Comparison of ENCODE assay signal across 10 cellular contexts in the genomic region with DNA sequence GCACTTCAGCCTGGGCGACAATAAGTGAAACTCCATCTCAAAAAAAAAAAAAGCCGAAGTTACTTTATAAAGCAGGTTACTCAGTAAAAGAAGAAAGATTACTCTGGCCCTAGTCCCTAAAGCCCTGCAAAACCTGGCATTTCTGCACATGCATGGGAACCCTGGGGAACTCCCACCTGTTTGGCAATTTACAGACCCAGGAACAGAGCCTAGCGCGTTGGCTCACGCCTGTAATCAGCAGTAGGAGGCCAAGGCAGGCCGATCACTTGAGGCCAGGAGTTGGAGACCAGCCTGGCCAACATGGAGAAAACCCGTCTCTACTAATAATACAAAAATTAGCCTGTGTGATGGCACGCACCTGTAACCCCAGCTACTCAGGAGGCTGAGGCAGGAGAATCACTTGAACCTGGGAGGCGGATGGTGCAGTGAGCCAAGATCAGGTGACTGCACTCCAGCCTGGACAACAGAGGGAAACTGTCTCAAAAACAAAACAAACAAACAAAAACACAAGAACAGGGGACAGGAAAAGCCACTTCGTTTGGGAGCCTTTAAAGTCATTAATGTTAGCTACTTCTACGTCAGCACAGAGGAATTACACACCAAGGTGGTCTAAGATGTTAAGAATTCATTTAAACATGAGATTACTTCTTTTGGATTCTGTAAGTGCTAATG. TPM values are rescaled to one million over a fixed set of nuclear protein-coding genes. Genes with fewer than 3 reads are reported as not detected.
DNase-seq lines count a peak whose midpoint lies in the region; ATAC-seq and TF ChIP-seq lines count a peak whose summit lies in the region.
"Had no signal": no experiment of that assay in that cellular context is flagged by ENCODE, and none has a peak within 500 bp of the region (broad histone marks: within the 10 kb centered on the region; RNA-seq: fewer than 3 reads in every experiment).

No MANE protein-coding gene starts in this region.

- in situ Hi-C loops in GM23248 (cut with MboI) (no loop called here), gastrocnemius medialis (cut with MboI; ENCODE audit: low sequenced_read_pairs in 4 of 4) (loop anchor here in 1 of 4 donors (10.0 kb wide), 1 partner anchor 161 kb away; no protein-coding TSS in a partner anchor)

- intact Hi-C loops in left lung (cut with DNase I) (no loop called here), gastrocnemius medialis (cut with DNase I; ENCODE audit: low total_unique reads) (loop anchor here (5.0 kb wide), 2 partner anchors 41 to 364 kb away; partner anchors contain the start of gene EAPP)

- H3K4me3 ChIP-seq in GM23248 (no peak overlapping the region), left lung (no peak overlapping the region), gastrocnemius medialis (peak overlapping the region in 1 of 4 donors; percentile 15)

- H3K27ac ChIP-seq in GM23248 (peak overlapping the region; percentile 96), left lung (peak overlapping the region; percentile 81 to 86), gastrocnemius medialis (peak overlapping the region; percentile 72 to 87 (median 84))

- H3K79me2 ChIP-seq in GM23248 (ENCODE audit: insufficient read depth) = no peaks in the 10 kb centered on the region

- peak overlapping the region; percentile 59 for H3K4me2 ChIP-seq in GM23248 (ENCODE audit: unreplicated experiment)

- no peaks in the 10 kb centered on the region for H3K9me2 ChIP-seq in GM23248 (ENCODE audit: insufficient read depth)

- no peaks in the 10 kb centered on the region for H3K36me3 ChIP-seq in GM23248 (ENCODE audit: low read depth)
- H3K36me3 ChIP-seq in left lung = no peaks in the 10 kb centered on the region
- no peaks in the 10 kb centered on the region for H3K36me3 ChIP-seq in gastrocnemius medialis

- no peak overlapping the region for H3K9ac ChIP-seq in GM23248

- H3K27me3 ChIP-seq in GM23248 (replicated peaks; ENCODE audit: insufficient read depth) = no peaks in the 10 kb centered on the region
- no peaks in the 10 kb centered on the region for H3K27me3 ChIP-seq in left lung
- H3K27me3 ChIP-seq in gastrocnemius medialis = no peaks in the 10 kb centered on the region

- peak overlapping the region; percentile 80 for H2AFZ ChIP-seq in GM23248

- ATAC-seq in left lung = no peak
- no peak for ATAC-seq in gastrocnemius medialis
- no peak for ATAC-seq in HG03432 (IDR thresholded peaks at IDR 0.05; ENCODE audit: unreplicated experiment)

- WGBS in GM23248 (ENCODE audit: low coverage in 1 of 2, low lambda C conversion rate in 2 of 2, missing lambda C conversion rate in 2 of 2), 2 experiments = 53 to 59% methylated on average over 11 of the region's 11 CpGs

- H3F3A ChIP-seq in GM23248 (ENCODE audit: insufficient read depth) = peaks cover 17% of the 10 kb centered on the region

- DNase-seq in GM23248 (peak; percentile 18), cerebellar cortex (ENCODE audit: low spot score) (peak; percentile 73), left lung (no peak), gastrocnemius medialis (peak in 1 of 2 donors; percentile 8), AG08395 (ENCODE audit: low spot score) (no peak), GM10266 (ENCODE audit: extremely low spot score) (no peak), NCI-H1092 treated with DMSO at 0.1 percent for 48 hours (lab: John Stamatoyannopoulos, UW) (no peak)
- DNase-seq: activated CD4-positive, CD25-positive, alpha-beta regulatory T cell; SHP77 had no signal

- TF ChIP-seq POLR2A in gastrocnemius medialis (IDR thresholded peaks at IDR 0.05) = no peak

- no peak for TF ChIP-seq CTCF in left lung (IDR thresholded peaks at IDR 0.05)
- TF ChIP-seq CTCF in gastrocnemius medialis (IDR thresholded peaks at IDR 0.05 in 4 of 5, conservative IDR thresholded peaks at IDR 0.05 in 1 of 5) = no peak
- no peak for TF ChIP-seq CTCF in GM10266 (IDR thresholded peaks at IDR 0.05; ENCODE audit: control insufficient read depth, insufficient read depth, low read depth, missing control alignments)

- H3K4me1 ChIP-seq in GM23248 (ENCODE audit: insufficient read depth) (peaks cover 18% of the 10 kb centered on the region), left lung (peaks cover 0 to 18% of the 10 kb centered on the region in 2 donors), gastrocnemius medialis (peaks cover 15 to 18% of the 10 kb centered on the region in 2 donors)

- no peaks in the 10 kb centered on the region for H4K20me1 ChIP-seq in GM23248 (ENCODE audit: insufficient read depth)

- H3K9me3 ChIP-seq in GM23248 (ENCODE audit: low read depth) = no peaks in the 10 kb centered on the region
- H3K9me3 ChIP-seq in left lung = no peaks in the 10 kb centered on the region
- H3K9me3 ChIP-seq in gastrocnemius medialis = no peaks in the 10 kb centered on the region

RNA-seq across cellular contexts. Expression of gene SPTSSA, which starts 34.1 kb away (rescaled TPM):
- total RNA-seq in GM23248 (2014; rRNA removed; shearing (Covaris generic)) = 11.5 and 13.5 TPM in 2 replicates
- 18.8 and 19.0 TPM in 2 replicates for polyA plus RNA-seq in GM23248 (2016; fragmentation: Nextera tagmentation; extraction: Ambion mirVana)
- total RNA-seq in left lung (10 to 100 TPM; 35.4 to 47.5 TPM), gastrocnemius medialis (10 to 100 TPM in 2 of 4 donors, 1 to 10 TPM in 2; 6.4 to 14.0 (median 10.2) TPM)

RNA-seq across cellular contexts. Expression of gene EAPP, which starts 43.4 kb away (rescaled TPM):
- total RNA-seq in GM23248 (2014; rRNA removed; shearing (Covaris generic)) = 42.7 and 43.0 TPM in 2 replicates
- 55.5 and 56.1 TPM in 2 replicates for polyA plus RNA-seq in GM23248 (2016; fragmentation: Nextera tagmentation; extraction: Ambion mirVana)
- 10 to 100 TPM; 23.2 to 25.8 TPM for total RNA-seq in left lung
- total RNA-seq in gastrocnemius medialis = 10 to 100 TPM; 25.6 to 35.7 (median 28.0) TPM

Comparison
In these comparisons a context has a peak if more than half of its experiments do, and no peak if none do; other contexts are left out.
1. DNase-seq: peak in GM23248 (single experiment) and cerebellar cortex (single experiment); none in left lung (0 of 2), AG08395 (single experiment), GM10266 (single experiment) and NCI-H1092 treated with DMSO at 0.1 percent for 48 hours (single experiment).
2. Peak in every context shown above with its lines, with median percentiles within 50 percentile points of each other: H3K27ac ChIP-seq.